Comparison of ENCODE assay signal across 14 cellular contexts in the genomic region with DNA sequence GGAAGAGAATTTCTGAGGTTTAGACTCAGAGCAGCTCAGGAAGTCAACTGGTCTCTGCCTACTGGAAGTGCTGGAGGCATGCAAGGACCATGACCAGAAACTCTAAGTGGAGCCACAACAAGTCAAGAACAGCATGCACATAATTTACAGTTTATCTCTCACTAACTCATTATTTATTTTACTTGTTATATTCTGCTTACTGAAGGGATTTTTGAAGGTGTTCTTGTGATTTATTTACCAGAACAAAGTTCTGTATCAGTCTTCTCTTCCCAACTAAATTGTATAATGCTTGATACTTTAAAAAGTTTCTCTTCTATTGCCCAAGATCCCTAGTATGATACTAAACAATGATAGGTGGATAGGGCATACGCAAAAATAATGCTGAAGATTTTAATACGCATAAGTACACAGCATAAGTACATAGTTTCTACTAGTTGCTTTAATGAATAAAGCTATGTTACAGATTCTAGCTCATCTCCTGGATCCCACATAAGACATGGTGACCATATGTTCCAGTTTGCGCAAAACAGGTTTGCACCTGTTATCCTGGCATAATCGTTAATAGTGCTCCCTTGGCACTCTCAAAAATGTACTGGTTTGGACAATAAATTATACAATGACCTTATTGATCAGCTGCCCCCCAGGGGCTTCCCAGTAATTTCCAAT. TPM values are rescaled to one million over a fixed set of nuclear protein-coding genes. Genes with fewer than 3 reads are reported as not detected.
"Had no signal": no experiment of that assay in that cellular context is flagged by ENCODE, and none has a peak within 500 bp of the region (broad histone marks: within the 10 kb centered on the region; RNA-seq: fewer than 3 reads in every experiment).

No MANE protein-coding gene starts in this region.

- H3K36me3 Mint-ChIP-seq: activated naive CD4-positive, alpha-beta T cell treated with anti-CD3 and anti-CD28 coated beads, Interleukin-2, amount 50 U/mL, for 72 hours; mesothelial cell of epicardium had no signal

- H3K9me3 ChIP-seq: body of pancreas, transverse colon had no signal

- H3K9me3 Mint-ChIP-seq: activated CD4-positive, alpha-beta T cell treated with anti-CD3 and anti-CD28 coated beads, Interleukin-2, amount 10 ng/mL, durations not matched to agents 7 days and 5 days; activated naive CD4-positive, alpha-beta T cell treated with anti-CD3 and anti-CD28 coated beads, Interleukin-2, amount 50 U/mL, for 72 hours; mesothelial cell of epicardium; neural crest cell had no signal

- H3K4me1 ChIP-seq: body of pancreas, transverse colon had no signal

- H3K4me1 Mint-ChIP-seq: activated CD4-positive, alpha-beta T cell treated with anti-CD3 and anti-CD28 coated beads, Interleukin-2, amount 10 ng/mL, durations not matched to agents 7 days and 5 days; mesothelial cell of epicardium; neural crest cell had no signal

- H3K4me3 Mint-ChIP-seq: activated CD4-positive, alpha-beta T cell treated with anti-CD3 and anti-CD28 coated beads, Interleukin-2, amount 10 ng/mL, durations not matched to agents 7 days and 5 days; mesothelial cell of epicardium; neural crest cell had no signal

- DNase-seq: activated CD4-positive, CD25-positive, alpha-beta regulatory T cell; activated effector memory CD4-positive, alpha-beta T cell treated with anti-CD3 and anti-CD28 coated beads, Interleukin-2, amount 50 U/mL, for 16 hours; stimulated activated CD4-positive, alpha-beta T cell treated with anti-CD3 and anti-CD28 coated beads, Interleukin-12 subunit alpha, Interleukin-12 subunit beta, amount 100 ng/mL, for 4 hours had no signal

- H3K27ac ChIP-seq: body of pancreas, transverse colon had no signal

- H3K4me3 ChIP-seq: body of pancreas, transverse colon had no signal

- H3K27me3 ChIP-seq: body of pancreas had no signal

- H3K36me3 ChIP-seq: transverse colon had no signal

- H3K27ac Mint-ChIP-seq: activated CD4-positive, alpha-beta T cell treated with anti-CD3 and anti-CD28 coated beads, Interleukin-2, amount 10 ng/mL, durations not matched to agents 7 days and 5 days; activated naive CD4-positive, alpha-beta T cell treated with anti-CD3 and anti-CD28 coated beads, Interleukin-2, amount 50 U/mL, for 72 hours; mesothelial cell of epicardium had no signal

RNA-seq across cellular contexts. Expression of gene SPTB, which starts 11.6 kb away (rescaled TPM):
- total RNA-seq: activated CD4-positive, alpha-beta T cell treated with anti-CD3 and anti-CD28 coated beads, Interleukin-2, amount 10 ng/mL, durations not matched to agents 7 days and 5 days had no signal

RNA-seq across cellular contexts. Expression of gene GPX2, which starts 51.2 kb away (rescaled TPM):
- total RNA-seq: activated CD4-positive, alpha-beta T cell treated with anti-CD3 and anti-CD28 coated beads, Interleukin-2, amount 10 ng/mL, durations not matched to agents 7 days and 5 days; activated CD8-positive, alpha-beta memory T cell treated with anti-CD3 and anti-CD28 coated beads for 36 hours; activated naive CD4-positive, alpha-beta T cell treated with anti-CD3 and anti-CD28 coated beads, Interleukin-2, amount 50 U/mL, for 72 hours; dermis blood vessel endothelial cell; epithelial cell of proximal tubule; myocyte; neural crest cell; osteocyte had no signal
